11 cellular contexts compared by ENCODE assay signal in the genomic region with DNA sequence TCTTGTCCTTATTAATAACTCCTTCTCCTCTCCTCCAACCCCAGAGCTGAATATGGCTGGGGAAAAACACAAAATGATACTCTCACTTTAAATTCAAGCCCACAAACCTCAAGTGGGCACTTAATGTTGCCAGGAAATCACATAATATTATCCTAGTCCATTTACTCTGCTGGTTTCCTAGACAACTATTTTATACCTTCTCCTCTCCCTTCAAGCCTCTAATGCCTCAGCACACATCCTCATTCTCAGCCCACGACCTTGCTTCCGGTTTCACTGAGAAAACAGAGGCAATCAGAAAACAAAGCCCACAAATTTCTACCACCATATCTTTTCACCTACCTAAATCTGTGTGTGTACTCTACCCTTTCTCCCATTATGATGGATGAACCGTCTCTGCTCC. TPM values are rescaled to one million over a fixed set of nuclear protein-coding genes. Genes with fewer than 3 reads are reported as not detected.
DNase-seq lines count a peak whose midpoint lies in the region; ATAC-seq, FAIRE-seq and TF ChIP-seq lines count a peak whose summit lies in the region.
"Had no signal": no experiment of that assay in that cellular context is flagged by ENCODE, and none has a peak within 500 bp of the region (broad histone marks: within the 10 kb centered on the region; RNA-seq: fewer than 3 reads in every experiment).

No MANE protein-coding gene starts in this region.

- no peak overlapping the region for H3K4me3 ChIP-seq in foreskin fibroblast (ENCODE audit: low read depth in 1 of 2, low read length in 2 of 2)
- H3K4me3 ChIP-seq: SJSA1 had no signal

- FAIRE-seq in GM12891 (lab: Jason Lieb, UNC), result no peak
- FAIRE-seq: keratinocyte had no signal

- H3K36me3 Mint-ChIP-seq in activated naive CD8-positive, alpha-beta T cell treated with anti-CD3 and anti-CD28 coated beads, Interleukin-2, amount 50 U/mL, for 24 hours (ENCODE audit: low read depth), result no peaks in the 10 kb centered on the region
- H3K36me3 Mint-ChIP-seq: IgD-negative memory B cell had no signal

- H3K27ac Mint-ChIP-seq in activated naive CD8-positive, alpha-beta T cell treated with anti-CD3 and anti-CD28 coated beads, Interleukin-2, amount 50 U/mL, for 24 hours, result peak overlapping the region; percentile 58

- no peaks in the 10 kb centered on the region for H3K27me3 Mint-ChIP-seq in activated naive CD8-positive, alpha-beta T cell treated with anti-CD3 and anti-CD28 coated beads, Interleukin-2, amount 50 U/mL, for 24 hours
- H3K27me3 Mint-ChIP-seq: IgD-negative memory B cell had no signal

- peaks cover 14% of the 10 kb centered on the region for H3K4me1 Mint-ChIP-seq in activated naive CD8-positive, alpha-beta T cell treated with anti-CD3 and anti-CD28 coated beads, Interleukin-2, amount 50 U/mL, for 24 hours

- peak; percentile 55 for ATAC-seq in HG02610 (IDR thresholded peaks at IDR 0.05; ENCODE audit: unreplicated experiment)
- ATAC-seq in activated naive CD8-positive, alpha-beta T cell treated with anti-CD3 and anti-CD28 coated beads, Interleukin-2, amount 50 U/mL, for 24 hours, result peak; percentile 33

- no peak for TF ChIP-seq POLR2A in GM12891 (IDR thresholded peaks at IDR 0.05; ENCODE audit: low read depth, low read length)

- no peak for TF ChIP-seq CTCF in foreskin fibroblast (IDR thresholded peaks at IDR 0.05; ENCODE audit: low read depth, low read length)

- no peak overlapping the region for H3K4me3 Mint-ChIP-seq in activated naive CD8-positive, alpha-beta T cell treated with anti-CD3 and anti-CD28 coated beads, Interleukin-2, amount 50 U/mL, for 24 hours
- H3K4me3 Mint-ChIP-seq: IgD-negative memory B cell had no signal

- no peaks in the 10 kb centered on the region for H3K9me3 Mint-ChIP-seq in activated naive CD8-positive, alpha-beta T cell treated with anti-CD3 and anti-CD28 coated beads, Interleukin-2, amount 50 U/mL, for 24 hours
- H3K9me3 Mint-ChIP-seq: IgD-negative memory B cell had no signal

- DNase-seq in GM12891 (ENCODE audit: insufficient read length, low spot score) (no peak), NCI-H187 treated with DMSO at 0.1 percent for 48 hours (lab: John Stamatoyannopoulos, UW) (peak; percentile 51), NCI-H2171 (lab: John Stamatoyannopoulos, UW) (no peak), pons (ENCODE audit: low spot score) (no peak), foreskin fibroblast (no peak), HT-29 (ENCODE audit: low spot score) (no peak)
- DNase-seq in activated naive CD8-positive, alpha-beta T cell treated with anti-CD3 and anti-CD28 coated beads, Interleukin-2, amount 50 U/mL, for 24 hours, result no peak

TF ChIP-seq in GM12891, 5 proteins besides CTCF, POLR2A, EP300 and RAD21:
- TF ChIP-seq TAF1 (IDR thresholded peaks at IDR 0.05; ENCODE audit: low read depth, low read length), result no peak
- peak; percentile 68 for TF ChIP-seq SPI1 (IDR thresholded peaks at IDR 0.05; ENCODE audit: low read depth, low read length)
- no peak for TF ChIP-seq POU2F2 (IDR thresholded peaks at IDR 0.05; ENCODE audit: low read depth, low read length)
- TF ChIP-seq PAX5 (IDR thresholded peaks at IDR 0.05; ENCODE audit: insufficient read depth, low read length, severe bottlenecking), result no peak
- TF ChIP-seq POLR2AphosphoS5 (IDR thresholded peaks at IDR 0.05; ENCODE audit: low read depth, low read length), result no peak

RNA-seq across cellular contexts. Expression of gene CLCN5, which starts 12.1 kb away (rescaled TPM):
- 0.42 TPM for polyA plus RNA-seq in GM12891 (2012; ENCODE audit: low read depth, missing spikeins)
- 3.9 and 5.2 TPM in 2 replicates for total RNA-seq in HT-29 (2014; rRNA removed; shearing (Covaris generic))

RNA-seq across cellular contexts. Expression of gene USP27X, which starts 31.1 kb away (rescaled TPM):
- polyA plus RNA-seq in GM12891 (2012; ENCODE audit: low read depth, missing spikeins), result 0.68 TPM
- 0.81 and 1.1 TPM in 2 replicates for total RNA-seq in HT-29 (2014; rRNA removed; shearing (Covaris generic))
